Comparison of ENCODE assay signal across 1 cellular context in the genomic region with DNA sequence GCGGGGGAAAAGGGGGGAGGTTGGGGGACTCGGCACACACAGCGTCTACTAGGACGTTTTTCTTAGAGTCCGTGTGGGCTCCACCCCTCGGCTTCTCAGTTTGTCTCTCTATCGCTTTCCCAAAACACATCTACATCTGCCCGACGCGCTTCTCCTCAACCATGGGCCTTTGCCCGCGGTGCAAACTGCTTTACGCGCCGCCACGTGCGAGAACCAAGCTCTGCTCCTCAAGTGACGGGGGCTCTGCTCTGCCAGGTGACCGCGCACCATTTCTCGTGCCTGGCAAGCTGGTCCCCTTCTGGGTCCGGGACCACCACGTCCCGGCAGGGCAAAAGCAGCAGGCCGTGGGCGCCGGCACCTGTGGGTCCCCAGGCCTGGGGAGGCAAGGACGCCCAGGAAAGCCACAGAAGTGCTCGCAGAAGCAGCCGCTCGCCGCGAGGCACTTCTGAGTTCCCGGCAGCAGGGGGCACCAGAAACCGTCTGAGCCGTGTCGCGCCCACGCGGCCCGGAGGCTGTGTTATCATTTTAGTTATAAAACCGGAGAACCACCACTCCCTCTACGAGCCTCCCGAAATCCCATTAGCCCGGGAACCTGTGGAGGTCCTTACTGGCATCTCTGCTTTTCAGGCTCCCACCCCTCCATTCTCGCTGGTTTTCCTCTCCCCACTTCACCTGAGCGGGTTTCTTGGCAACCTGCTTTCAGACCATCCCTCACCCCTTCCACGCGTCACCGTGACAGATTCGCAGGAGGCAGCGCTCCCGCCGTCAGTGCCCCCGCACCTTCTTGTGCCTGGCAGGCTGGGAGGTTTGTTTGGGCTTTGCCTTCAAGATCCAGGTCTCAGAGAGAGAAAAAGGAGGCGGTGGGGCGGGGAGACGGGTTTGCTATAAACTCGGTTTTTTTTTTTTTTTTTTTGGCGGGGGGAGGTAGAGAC.
TF ChIP-seq lines count a peak whose summit lies in the region.

No MANE protein-coding gene starts in this region.

TF ChIP-seq in K562, 482 proteins besides CTCF, POLR2A, EP300 and RAD21 (continued from another document):
- TF ChIP-seq, protein P1, sequence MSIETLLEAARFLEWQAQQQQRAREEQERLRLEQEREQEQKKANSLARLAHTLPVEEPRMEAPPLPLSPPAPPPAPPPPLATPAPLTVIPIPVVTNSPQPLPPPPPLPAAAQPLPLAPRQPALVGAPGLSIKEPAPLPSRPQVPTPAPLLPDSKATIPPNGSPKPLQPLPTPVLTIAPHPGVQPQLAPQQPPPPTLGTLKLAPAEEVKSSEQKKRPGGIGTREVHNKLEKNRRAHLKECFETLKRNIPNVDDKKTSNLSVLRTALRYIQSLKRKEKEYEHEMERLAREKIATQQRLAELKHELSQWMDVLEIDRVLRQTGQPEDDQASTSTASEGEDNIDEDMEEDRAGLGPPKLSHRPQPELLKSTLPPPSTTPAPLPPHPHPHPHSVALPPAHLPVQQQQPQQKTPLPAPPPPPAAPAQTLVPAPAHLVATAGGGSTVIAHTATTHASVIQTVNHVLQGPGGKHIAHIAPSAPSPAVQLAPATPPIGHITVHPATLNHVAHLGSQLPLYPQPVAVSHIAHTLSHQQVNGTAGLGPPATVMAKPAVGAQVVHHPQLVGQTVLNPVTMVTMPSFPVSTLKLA (conservative IDR thresholded peaks at IDR 0.05), result 0 out of 4 replicates have a peak, but pooled peaks of 1 of the 2 experiments have one; percentile 20
- no peak for TF ChIP-seq ZNF384 (IDR thresholded peaks at IDR 0.05; ENCODE audit: low read depth, low read length)
- peak; percentile 72 for TF ChIP-seq SMC3 (conservative IDR thresholded peaks at IDR 0.05; ENCODE audit: insufficient read depth, low read depth, low read length)
- peak; percentile 22; the same call in 1 of the 2 replicates for TF ChIP-seq STAG1 (CRISPR knock-in tag; IDR thresholded peaks at IDR 0.05; ENCODE audit: borderline replicate concordance)
- no peak for TF ChIP-seq BDP1 (IDR thresholded peaks at IDR 0.05; ENCODE audit: insufficient read depth, insufficient read length)
- TF ChIP-seq BRD4 (IDR thresholded peaks at IDR 0.05), result no peak
- TF ChIP-seq PRPF4 (IDR thresholded peaks at IDR 0.05; ENCODE audit: insufficient read depth, low read depth, low read length, poor library complexity, severe bottlenecking), result no peak
- TF ChIP-seq CREM (IDR thresholded peaks at IDR 0.05; ENCODE audit: low read depth), result 0 out of 2 replicates have a peak, but pooled peaks have one; percentile 26
- 0 out of 3 replicates have a peak, but pooled peaks of 1 of the 2 experiments have one; percentile 30 for TF ChIP-seq CBX3 (IDR thresholded peaks at IDR 0.05; ENCODE audit: borderline replicate concordance in 1 of 2, low read length in 2 of 2)
- TF ChIP-seq CC2D1A (IDR thresholded peaks at IDR 0.05), result 0 out of 2 replicates have a peak, but pooled peaks have one; percentile 25
- peak; percentile 98 for TF ChIP-seq ZNF764 (CRISPR knock-in tag; IDR thresholded peaks at IDR 0.05; ENCODE audit: low read depth)
- no peak for TF ChIP-seq NELFE (IDR thresholded peaks at IDR 0.05; ENCODE audit: insufficient read depth, insufficient read length)
- TF ChIP-seq XRCC5 (IDR thresholded peaks at IDR 0.05; ENCODE audit: low read depth, low read length), result 0 out of 2 replicates have a peak, but pooled peaks have one; percentile 30
- TF ChIP-seq CEBPG (CRISPR knock-in tag; IDR thresholded peaks at IDR 0.05), result no peak
- no peak for TF ChIP-seq CEBPG (tag; conservative IDR thresholded peaks at IDR 0.05 in 1 of 2, IDR thresholded peaks at IDR 0.05 in 1 of 2)
- TF ChIP-seq SRSF1 (IDR thresholded peaks at IDR 0.05; ENCODE audit: low read depth, low read length), result no peak
- TF ChIP-seq SAFB2 (IDR thresholded peaks at IDR 0.05; ENCODE audit: borderline replicate concordance, low read depth, low read length, severe bottlenecking), result no peak
- peak; percentile 81 for TF ChIP-seq MYC (IDR thresholded peaks at IDR 0.05; ENCODE audit: low read depth, low read length)
- TF ChIP-seq MYC (CRISPR knock-in tag; IDR thresholded peaks at IDR 0.05; ENCODE audit: borderline replicate concordance, low read depth), result no peak
- TF ChIP-seq BHLHE40 (IDR thresholded peaks at IDR 0.05; ENCODE audit: low read length), result no peak
